ENCODE assay signal across 1 cellular context in genomic region chr14:73771848-73772705, GRCh38.
A peak's percentile ranks its signal among the peaks of the same experiment; 100 is the strongest.
TF ChIP-seq lines count a peak whose summit lies in the region.

No MANE protein-coding gene starts in this region.

TF ChIP-seq in HepG2, 621 proteins besides CTCF, POLR2A, EP300 and RAD21 (continued from another document and continues in another):
- TF ChIP-seq ZNF18 (CRISPR knock-in tag; IDR thresholded peaks at IDR 0.05; ENCODE audit: insufficient replicate concordance) = peak; percentile 44
- no peak for TF ChIP-seq DDIT3 (CRISPR knock-in tag; IDR thresholded peaks at IDR 0.05)
- peak; percentile 92 for TF ChIP-seq ZNF142 (CRISPR knock-in tag; IDR thresholded peaks at IDR 0.05)
- TF ChIP-seq PHB2 (IDR thresholded peaks at IDR 0.05; ENCODE audit: partially characterized antibody) = no peak
- peak; percentile 78 for TF ChIP-seq MIER2 (CRISPR knock-in tag; IDR thresholded peaks at IDR 0.05)
- TF ChIP-seq JUND (CRISPR knock-in tag; IDR thresholded peaks at IDR 0.05) = peak; percentile 57; the same call in 1 of the 2 replicates
- TF ChIP-seq ELK4 (CRISPR knock-in tag; IDR thresholded peaks at IDR 0.05; ENCODE audit: borderline replicate concordance) = no peak
- no peak for TF ChIP-seq TBP (CRISPR knock-in tag; IDR thresholded peaks at IDR 0.05)
- TF ChIP-seq ZNF784 (CRISPR knock-in tag; IDR thresholded peaks at IDR 0.05; ENCODE audit: borderline replicate concordance) = 0 out of 2 replicates have a peak, but pooled peaks have one; percentile 68
- no peak for TF ChIP-seq HMGA1 (CRISPR knock-in tag; conservative IDR thresholded peaks at IDR 0.05)
- TF ChIP-seq NFE2L1 (CRISPR knock-in tag; IDR thresholded peaks at IDR 0.05; ENCODE audit: borderline replicate concordance) = no peak
- 0 out of 2 replicates have a peak, but pooled peaks have one; percentile 59 for TF ChIP-seq ZNF362 (CRISPR knock-in tag; IDR thresholded peaks at IDR 0.05; ENCODE audit: borderline replicate concordance)
- TF ChIP-seq ZBTB10 (CRISPR knock-in tag; IDR thresholded peaks at IDR 0.05; ENCODE audit: borderline replicate concordance) = no peak
- TF ChIP-seq BRF2 (CRISPR knock-in tag; IDR thresholded peaks at IDR 0.05) = peak; percentile 58; the same call in 1 of the 2 replicates
- peak; percentile 81; the same call in 1 of the 2 replicates for TF ChIP-seq SMYD3 (CRISPR knock-in tag; IDR thresholded peaks at IDR 0.05)
- no peak for TF ChIP-seq HCFC1 (IDR thresholded peaks at IDR 0.05; ENCODE audit: low read depth, low read length)
- TF ChIP-seq NFAT5 (CRISPR knock-in tag; IDR thresholded peaks at IDR 0.05) = peak; percentile 92
- peak; percentile 85 for TF ChIP-seq ZBTB7B (CRISPR knock-in tag; IDR thresholded peaks at IDR 0.05)
- no peak for TF ChIP-seq MAFK (conservative IDR thresholded peaks at IDR 0.05 in 1 of 2, IDR thresholded peaks at IDR 0.05 in 1 of 2; ENCODE audit: low read length in 2 of 2)
- peak; percentile 90 for TF ChIP-seq ZNF772 (CRISPR knock-in tag; IDR thresholded peaks at IDR 0.05)
- TF ChIP-seq ZSCAN9 (CRISPR knock-in tag; IDR thresholded peaks at IDR 0.05; ENCODE audit: borderline replicate concordance) = peak; percentile 86; the same call in 1 of the 2 replicates
- peak; percentile 86 for TF ChIP-seq NCOA2 (CRISPR knock-in tag; IDR thresholded peaks at IDR 0.05)
- TF ChIP-seq ZFP1 (CRISPR knock-in tag; IDR thresholded peaks at IDR 0.05) = peak; percentile 88
- TF ChIP-seq ZNF775 (CRISPR knock-in tag; IDR thresholded peaks at IDR 0.05; ENCODE audit: borderline replicate concordance) = no peak
- peak; percentile 73 for TF ChIP-seq ZNF770 (CRISPR knock-in tag; IDR thresholded peaks at IDR 0.05)
- peak; percentile 65; the same call in 1 of the 2 replicates for TF ChIP-seq GZF1 (CRISPR knock-in tag; IDR thresholded peaks at IDR 0.05)
- peak; percentile 92 for TF ChIP-seq ZSCAN5A (CRISPR knock-in tag; IDR thresholded peaks at IDR 0.05; ENCODE audit: borderline replicate concordance)
- TF ChIP-seq ONECUT2 (CRISPR knock-in tag; IDR thresholded peaks at IDR 0.05) = peak; percentile 53; the same call in 1 of the 2 replicates
- TF ChIP-seq MYNN (CRISPR knock-in tag; IDR thresholded peaks at IDR 0.05; ENCODE audit: low read depth) = peak; percentile 47; the same call in 1 of the 2 replicates
